ENCODE assay signal across 1 cellular context in the genomic region with DNA sequence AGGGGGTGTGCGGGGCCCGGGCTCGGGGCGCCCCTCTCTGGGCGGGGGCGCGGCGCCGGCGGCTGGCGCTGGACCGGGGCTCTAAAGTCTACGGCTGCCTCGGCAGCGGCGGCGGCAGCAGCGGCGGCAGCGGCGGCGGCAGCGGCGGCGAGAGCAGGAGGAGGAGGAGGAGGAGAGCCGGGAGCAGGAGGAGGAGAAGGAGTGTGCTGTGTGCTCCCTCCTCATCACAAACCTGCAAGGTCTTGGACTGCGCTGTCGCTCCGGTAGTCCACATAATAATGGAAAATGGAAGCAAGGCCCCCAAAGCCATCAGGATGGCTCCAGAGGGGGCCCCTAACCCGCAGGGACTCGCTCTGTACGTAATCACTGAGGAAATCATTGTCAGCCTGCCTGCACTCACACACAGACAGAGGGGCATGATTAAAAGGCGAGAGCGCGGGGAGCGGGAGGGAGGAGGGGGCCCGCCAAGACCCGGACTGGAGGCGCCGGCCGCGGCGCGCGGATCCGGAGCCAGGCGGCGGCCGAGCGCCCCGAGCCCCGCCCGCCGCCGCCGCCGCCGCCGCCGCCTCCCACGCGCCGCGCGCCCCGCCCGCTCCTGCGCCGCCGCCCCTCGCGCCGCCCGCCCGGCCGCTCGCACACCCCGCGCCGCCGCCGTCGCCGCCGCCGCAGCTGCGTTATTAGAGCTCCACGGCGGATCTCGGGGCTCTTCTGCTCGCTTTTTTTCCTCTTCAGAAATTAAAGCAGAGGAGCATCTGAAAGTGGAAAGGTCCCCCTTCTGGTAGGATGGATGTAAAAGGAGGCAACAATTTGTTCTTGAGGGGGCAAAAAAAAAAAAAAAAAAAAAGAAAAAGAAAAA.
TF ChIP-seq lines count a peak whose summit lies in the region.

A gene (minus strand): TSS at position 394 of the 856 bp plus-strand sequence. CDS start 1,220 bp downstream, outside the sequence.

TF ChIP-seq in K562, 482 proteins besides CTCF, POLR2A, EP300 and RAD21 (continued from another document and continues in another):
- TF ChIP-seq, protein P1, sequence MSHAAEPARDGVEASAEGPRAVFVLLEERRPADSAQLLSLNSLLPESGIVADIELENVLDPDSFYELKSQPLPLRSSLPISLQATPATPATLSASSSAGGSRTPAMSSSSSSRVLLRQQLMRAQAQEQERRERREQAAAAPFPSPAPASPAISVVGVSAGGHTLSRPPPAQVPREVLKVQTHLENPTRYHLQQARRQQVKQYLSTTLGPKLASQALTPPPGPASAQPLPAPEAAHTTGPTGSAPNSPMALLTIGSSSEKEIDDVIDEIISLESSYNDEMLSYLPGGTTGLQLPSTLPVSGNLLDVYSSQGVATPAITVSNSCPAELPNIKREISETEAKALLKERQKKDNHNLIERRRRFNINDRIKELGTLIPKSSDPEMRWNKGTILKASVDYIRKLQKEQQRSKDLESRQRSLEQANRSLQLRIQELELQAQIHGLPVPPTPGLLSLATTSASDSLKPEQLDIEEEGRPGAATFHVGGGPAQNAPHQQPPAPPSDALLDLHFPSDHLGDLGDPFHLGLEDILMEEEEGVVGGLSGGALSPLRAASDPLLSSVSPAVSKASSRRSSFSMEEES (CRISPR knock-in tag; IDR thresholded peaks at IDR 0.05), result no peak
- TF ChIP-seq CAMTA2 (CRISPR knock-in tag; conservative IDR thresholded peaks at IDR 0.05) (no peak), IFI16 (CRISPR knock-in tag; IDR thresholded peaks at IDR 0.05) (no peak), ZEB2 (IDR thresholded peaks at IDR 0.05) (no peak), ILF3 (IDR thresholded peaks at IDR 0.05; ENCODE audit: borderline replicate concordance) (no peak), CBX1 (IDR thresholded peaks at IDR 0.05; ENCODE audit: low read depth) (no peak), TAF7 (tag; IDR thresholded peaks at IDR 0.05) (no peak), CSDE1 (IDR thresholded peaks at IDR 0.05) (no peak), MAFG (tag; conservative IDR thresholded peaks at IDR 0.05) (no peak), HMGN3 (IDR thresholded peaks at IDR 0.05; ENCODE audit: borderline replicate concordance, extremely low read depth, insufficient read length, low read depth, low read length) (peak; percentile 14), FOXK2 (conservative IDR thresholded peaks at IDR 0.05 in 1 of 2, IDR thresholded peaks at IDR 0.05 in 1 of 2; ENCODE audit: low read depth in 2 of 2) (no peak), PHTF2 (CRISPR knock-in tag; IDR thresholded peaks at IDR 0.05) (no peak), YY1 (IDR thresholded peaks at IDR 0.05; ENCODE audit: borderline replicate concordance in 1 of 3, control insufficient read depth in 1 of 3, extremely low read depth in 1 of 3, insufficient read depth in 3 of 3, insufficient read length in 1 of 3, insufficient replicate concordance in 2 of 3, low read depth in 1 of 3, low read length in 2 of 3) (no peak), ZNF445 (CRISPR knock-in tag; IDR thresholded peaks at IDR 0.05; ENCODE audit: low read depth) (no peak), ZSCAN32 (CRISPR knock-in tag; IDR thresholded peaks at IDR 0.05) (no peak), PPARD (CRISPR knock-in tag; IDR thresholded peaks at IDR 0.05) (no peak), PYGO2 (tag; IDR thresholded peaks at IDR 0.05) (no peak), MIER1 (IDR thresholded peaks at IDR 0.05; ENCODE audit: low read depth) (no peak), NFIC (IDR thresholded peaks at IDR 0.05) (no peak), KDM5B (IDR thresholded peaks at IDR 0.05; ENCODE audit: insufficient replicate concordance, low read depth, low read length) (peak; percentile 30), TARDBP (IDR thresholded peaks at IDR 0.05) (no peak), KDM1A (IDR thresholded peaks at IDR 0.05) (no peak), ZNF431 (CRISPR knock-in tag; IDR thresholded peaks at IDR 0.05) (no peak), RHOXF2B (CRISPR knock-in tag; conservative IDR thresholded peaks at IDR 0.05) (no peak), CHD4 (IDR thresholded peaks at IDR 0.05; ENCODE audit: insufficient read depth, insufficient replicate concordance, low read depth, low read length, poor library complexity, severe bottlenecking) (no peak), ZBTB7A (IDR thresholded peaks at IDR 0.05; ENCODE audit: borderline replicate concordance, control insufficient read depth, low read depth, low read length) (peak; percentile 20; the same call in 1 of the 2 replicates), ZNF224 (CRISPR knock-in tag; IDR thresholded peaks at IDR 0.05) (no peak), PHF8 (IDR thresholded peaks at IDR 0.05; ENCODE audit: borderline replicate concordance, low read length) (peak; percentile 45; the same call in 1 of the 2 replicates), ZNF780A (CRISPR knock-in tag; IDR thresholded peaks at IDR 0.05) (no peak), TSC22D4 (tag; IDR thresholded peaks at IDR 0.05) (no peak), ZC3H11A (IDR thresholded peaks at IDR 0.05; ENCODE audit: low read depth, low read length) (no peak), CBX8 (IDR thresholded peaks at IDR 0.05; ENCODE audit: borderline replicate concordance, extremely low read depth, low read depth, low read length, poor library complexity, severe bottlenecking) (no peak), MTF1 (CRISPR knock-in tag; IDR thresholded peaks at IDR 0.05; ENCODE audit: borderline replicate concordance) (no peak), NONO (IDR thresholded peaks at IDR 0.05; ENCODE audit: low read depth in 2 of 2, low read length in 1 of 2) (no peak), JUN (IDR thresholded peaks at IDR 0.05; ENCODE audit: borderline replicate concordance, low read depth, low read length) (no peak), JUN (CRISPR knock-in tag; IDR thresholded peaks at IDR 0.05; ENCODE audit: borderline replicate concordance) (no peak), NEUROD1 (IDR thresholded peaks at IDR 0.05; ENCODE audit: borderline replicate concordance, low read depth, low read length, partially characterized antibody) (peak; percentile 88)
- TF ChIP-seq, protein P2, sequence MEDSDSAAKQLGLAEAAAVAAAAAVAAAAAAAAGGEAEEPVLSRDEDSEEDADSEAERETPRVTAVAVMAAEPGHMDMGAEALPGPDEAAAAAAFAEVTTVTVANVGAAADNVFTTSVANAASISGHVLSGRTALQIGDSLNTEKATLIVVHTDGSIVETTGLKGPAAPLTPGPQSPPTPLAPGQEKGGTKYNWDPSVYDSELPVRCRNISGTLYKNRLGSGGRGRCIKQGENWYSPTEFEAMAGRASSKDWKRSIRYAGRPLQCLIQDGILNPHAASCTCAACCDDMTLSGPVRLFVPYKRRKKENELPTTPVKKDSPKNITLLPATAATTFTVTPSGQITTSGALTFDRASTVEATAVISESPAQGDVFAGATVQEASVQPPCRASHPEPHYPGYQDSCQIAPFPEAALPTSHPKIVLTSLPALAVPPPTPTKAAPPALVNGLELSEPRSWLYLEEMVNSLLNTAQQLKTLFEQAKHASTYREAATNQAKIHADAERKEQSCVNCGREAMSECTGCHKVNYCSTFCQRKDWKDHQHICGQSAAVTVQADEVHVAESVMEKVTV (CRISPR knock-in tag; IDR thresholded peaks at IDR 0.05), result no peak
- TF ChIP-seq, protein P3, sequence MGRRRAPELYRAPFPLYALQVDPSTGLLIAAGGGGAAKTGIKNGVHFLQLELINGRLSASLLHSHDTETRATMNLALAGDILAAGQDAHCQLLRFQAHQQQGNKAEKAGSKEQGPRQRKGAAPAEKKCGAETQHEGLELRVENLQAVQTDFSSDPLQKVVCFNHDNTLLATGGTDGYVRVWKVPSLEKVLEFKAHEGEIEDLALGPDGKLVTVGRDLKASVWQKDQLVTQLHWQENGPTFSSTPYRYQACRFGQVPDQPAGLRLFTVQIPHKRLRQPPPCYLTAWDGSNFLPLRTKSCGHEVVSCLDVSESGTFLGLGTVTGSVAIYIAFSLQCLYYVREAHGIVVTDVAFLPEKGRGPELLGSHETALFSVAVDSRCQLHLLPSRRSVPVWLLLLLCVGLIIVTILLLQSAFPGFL (CRISPR knock-in tag; IDR thresholded peaks at IDR 0.05), result no peak
- TF ChIP-seq, protein P4, sequence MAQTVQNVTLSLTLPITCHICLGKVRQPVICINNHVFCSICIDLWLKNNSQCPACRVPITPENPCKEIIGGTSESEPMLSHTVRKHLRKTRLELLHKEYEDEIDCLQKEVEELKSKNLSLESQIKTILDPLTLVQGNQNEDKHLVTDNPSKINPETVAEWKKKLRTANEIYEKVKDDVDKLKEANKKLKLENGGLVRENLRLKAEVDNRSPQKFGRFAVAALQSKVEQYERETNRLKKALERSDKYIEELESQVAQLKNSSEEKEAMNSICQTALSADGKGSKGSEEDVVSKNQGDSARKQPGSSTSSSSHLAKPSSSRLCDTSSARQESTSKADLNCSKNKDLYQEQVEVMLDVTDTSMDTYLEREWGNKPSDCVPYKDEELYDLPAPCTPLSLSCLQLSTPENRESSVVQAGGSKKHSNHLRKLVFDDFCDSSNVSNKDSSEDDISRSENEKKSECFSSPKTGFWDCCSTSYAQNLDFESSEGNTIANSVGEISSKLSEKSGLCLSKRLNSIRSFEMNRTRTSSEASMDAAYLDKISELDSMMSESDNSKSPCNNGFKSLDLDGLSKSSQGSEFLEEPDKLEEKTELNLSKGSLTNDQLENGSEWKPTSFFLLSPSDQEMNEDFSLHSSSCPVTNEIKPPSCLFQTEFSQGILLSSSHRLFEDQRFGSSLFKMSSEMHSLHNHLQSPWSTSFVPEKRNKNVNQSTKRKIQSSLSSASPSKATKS (CRISPR knock-in tag; IDR thresholded peaks at IDR 0.05), result no peak
- TF ChIP-seq, protein P5, sequence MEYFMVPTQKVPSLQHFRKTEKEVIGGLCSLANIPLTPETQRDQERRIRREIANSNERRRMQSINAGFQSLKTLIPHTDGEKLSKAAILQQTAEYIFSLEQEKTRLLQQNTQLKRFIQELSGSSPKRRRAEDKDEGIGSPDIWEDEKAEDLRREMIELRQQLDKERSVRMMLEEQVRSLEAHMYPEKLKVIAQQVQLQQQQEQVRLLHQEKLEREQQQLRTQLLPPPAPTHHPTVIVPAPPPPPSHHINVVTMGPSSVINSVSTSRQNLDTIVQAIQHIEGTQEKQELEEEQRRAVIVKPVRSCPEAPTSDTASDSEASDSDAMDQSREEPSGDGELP (CRISPR knock-in tag; IDR thresholded peaks at IDR 0.05; ENCODE audit: borderline replicate concordance), result no peak
- TF ChIP-seq, protein P6, sequence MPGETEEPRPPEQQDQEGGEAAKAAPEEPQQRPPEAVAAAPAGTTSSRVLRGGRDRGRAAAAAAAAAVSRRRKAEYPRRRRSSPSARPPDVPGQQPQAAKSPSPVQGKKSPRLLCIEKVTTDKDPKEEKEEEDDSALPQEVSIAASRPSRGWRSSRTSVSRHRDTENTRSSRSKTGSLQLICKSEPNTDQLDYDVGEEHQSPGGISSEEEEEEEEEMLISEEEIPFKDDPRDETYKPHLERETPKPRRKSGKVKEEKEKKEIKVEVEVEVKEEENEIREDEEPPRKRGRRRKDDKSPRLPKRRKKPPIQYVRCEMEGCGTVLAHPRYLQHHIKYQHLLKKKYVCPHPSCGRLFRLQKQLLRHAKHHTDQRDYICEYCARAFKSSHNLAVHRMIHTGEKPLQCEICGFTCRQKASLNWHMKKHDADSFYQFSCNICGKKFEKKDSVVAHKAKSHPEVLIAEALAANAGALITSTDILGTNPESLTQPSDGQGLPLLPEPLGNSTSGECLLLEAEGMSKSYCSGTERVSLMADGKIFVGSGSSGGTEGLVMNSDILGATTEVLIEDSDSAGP (CRISPR knock-in tag; IDR thresholded peaks at IDR 0.05), result no peak
- TF ChIP-seq, protein P7, sequence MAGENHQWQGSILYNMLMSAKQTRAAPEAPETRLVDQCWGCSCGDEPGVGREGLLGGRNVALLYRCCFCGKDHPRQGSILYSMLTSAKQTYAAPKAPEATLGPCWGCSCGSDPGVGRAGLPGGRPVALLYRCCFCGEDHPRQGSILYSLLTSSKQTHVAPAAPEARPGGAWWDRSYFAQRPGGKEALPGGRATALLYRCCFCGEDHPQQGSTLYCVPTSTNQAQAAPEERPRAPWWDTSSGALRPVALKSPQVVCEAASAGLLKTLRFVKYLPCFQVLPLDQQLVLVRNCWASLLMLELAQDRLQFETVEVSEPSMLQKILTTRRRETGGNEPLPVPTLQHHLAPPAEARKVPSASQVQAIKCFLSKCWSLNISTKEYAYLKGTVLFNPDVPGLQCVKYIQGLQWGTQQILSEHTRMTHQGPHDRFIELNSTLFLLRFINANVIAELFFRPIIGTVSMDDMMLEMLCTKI (IDR thresholded peaks at IDR 0.05; ENCODE audit: partially characterized antibody), result no peak
- TF ChIP-seq, protein P8, sequence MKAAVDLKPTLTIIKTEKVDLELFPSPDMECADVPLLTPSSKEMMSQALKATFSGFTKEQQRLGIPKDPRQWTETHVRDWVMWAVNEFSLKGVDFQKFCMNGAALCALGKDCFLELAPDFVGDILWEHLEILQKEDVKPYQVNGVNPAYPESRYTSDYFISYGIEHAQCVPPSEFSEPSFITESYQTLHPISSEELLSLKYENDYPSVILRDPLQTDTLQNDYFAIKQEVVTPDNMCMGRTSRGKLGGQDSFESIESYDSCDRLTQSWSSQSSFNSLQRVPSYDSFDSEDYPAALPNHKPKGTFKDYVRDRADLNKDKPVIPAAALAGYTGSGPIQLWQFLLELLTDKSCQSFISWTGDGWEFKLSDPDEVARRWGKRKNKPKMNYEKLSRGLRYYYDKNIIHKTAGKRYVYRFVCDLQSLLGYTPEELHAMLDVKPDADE (conservative IDR thresholded peaks at IDR 0.05; ENCODE audit: control insufficient read depth, low read depth, low read length), result no peak
- TF ChIP-seq, protein P9, sequence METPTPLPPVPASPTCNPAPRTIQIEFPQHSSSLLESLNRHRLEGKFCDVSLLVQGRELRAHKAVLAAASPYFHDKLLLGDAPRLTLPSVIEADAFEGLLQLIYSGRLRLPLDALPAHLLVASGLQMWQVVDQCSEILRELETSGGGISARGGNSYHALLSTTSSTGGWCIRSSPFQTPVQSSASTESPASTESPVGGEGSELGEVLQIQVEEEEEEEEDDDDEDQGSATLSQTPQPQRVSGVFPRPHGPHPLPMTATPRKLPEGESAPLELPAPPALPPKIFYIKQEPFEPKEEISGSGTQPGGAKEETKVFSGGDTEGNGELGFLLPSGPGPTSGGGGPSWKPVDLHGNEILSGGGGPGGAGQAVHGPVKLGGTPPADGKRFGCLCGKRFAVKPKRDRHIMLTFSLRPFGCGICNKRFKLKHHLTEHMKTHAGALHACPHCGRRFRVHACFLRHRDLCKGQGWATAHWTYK (CRISPR knock-in tag; IDR thresholded peaks at IDR 0.05), result no peak
